15 cellular contexts compared by ENCODE assay signal in genomic region chr10:79222186-79222585, GRCh38.
DNase-seq lines count a peak whose midpoint lies in the region; ATAC-seq and TF ChIP-seq lines count a peak whose summit lies in the region.
"Had no signal": no experiment of that assay in that cellular context is flagged by ENCODE, and none has a peak within 500 bp of the region (broad histone marks: within the 10 kb centered on the region; RNA-seq: fewer than 3 reads in every experiment).

No MANE protein-coding gene starts in this region.

- peaks cover 38 to 70% (median 62%) of the 10 kb centered on the region in 12 donors for H3K4me1 ChIP-seq in heart left ventricle
- H3K4me1 ChIP-seq in suprapubic skin, result peaks cover 44% of the 10 kb centered on the region
- no peaks in the 10 kb centered on the region for H3K4me1 ChIP-seq in CD4-positive, alpha-beta memory T cell (ENCODE audit: insufficient read depth, low read length)

- CTCF ChIA-PET in CD4-positive, alpha-beta memory T cell (lab: Charles Lee; ENCODE audit: partially characterized antibody), result no interaction called here

- POLR2A ChIA-PET in CD4-positive, alpha-beta memory T cell (lab: Charles Lee; ENCODE audit: partially characterized antibody), result no interaction called here

- no peaks in the 10 kb centered on the region for H3K27me3 Mint-ChIP-seq in brain
- peaks cover 3% of the 10 kb centered on the region for H3K27me3 Mint-ChIP-seq in neural crest cell (ENCODE audit: low read depth)
- no peaks in the 10 kb centered on the region for H3K27me3 Mint-ChIP-seq in CD4-positive, alpha-beta memory T cell
- H3K27me3 Mint-ChIP-seq: activated naive CD4-positive, alpha-beta T cell treated with anti-CD3 and anti-CD28 coated beads, Interleukin-2, amount 50 U/mL, for 24 hours had no signal

- H3K9me3 Mint-ChIP-seq in brain (peaks cover 0 to 6% (median 0%) of the 10 kb centered on the region in 5 experiments), neural crest cell (no peaks in the 10 kb centered on the region)
- H3K9me3 Mint-ChIP-seq in CD4-positive, alpha-beta memory T cell, result no peaks in the 10 kb centered on the region
- H3K9me3 Mint-ChIP-seq: activated naive CD4-positive, alpha-beta T cell treated with anti-CD3 and anti-CD28 coated beads, Interleukin-2, amount 50 U/mL, for 24 hours had no signal

- peak in 3 of 5 donors; percentile 45 to 63 (median 60) for DNase-seq in heart left ventricle
- DNase-seq in neural crest cell (ENCODE audit: low read depth, low spot score), result no peak
- no peak for DNase-seq in suprapubic skin (ENCODE audit: low spot score in 2 of 2)
- no peak for DNase-seq in CD4-positive, alpha-beta memory T cell
- no peak for DNase-seq in posterior cingulate gyrus
- DNase-seq in amniotic stem cell (lab: John Stamatoyannopoulos, UW), result no peak
- DNase-seq: activated CD4-positive, CD25-positive, alpha-beta regulatory T cell treated with anti-CD3 and anti-CD28 coated beads, Interleukin-2, amount 50 U/mL, for 72 hours; activated T-cell treated with anti-CD3 and anti-CD28 coated beads for 4 hours; Calu3; cerebellar nuclear complex; NCI-H510A treated with DMSO at 0.1 percent for 48 hours; stimulated activated CD4-positive, alpha-beta T cell treated with anti-CD3 and anti-CD28 coated beads, Interleukin-4, amount 100 ng/mL, for 1 hour had no signal

- WGBS in heart left ventricle, 4 donors, result 31 to 37% (median 34%) methylated on average over 7 of the region's 7 CpGs
- 82% methylated on average over 7 of the region's 7 CpGs for WGBS in suprapubic skin

- no peaks in the 10 kb centered on the region for H3K9me3 ChIP-seq in heart left ventricle
- H3K9me3 ChIP-seq in suprapubic skin, result no peaks in the 10 kb centered on the region
- no peaks in the 10 kb centered on the region for H3K9me3 ChIP-seq in CD4-positive, alpha-beta memory T cell (ENCODE audit: control insufficient read depth in 1 of 2, low read length in 2 of 2)

- TF ChIP-seq POLR2A in heart left ventricle (IDR thresholded peaks at IDR 0.05) (no peak), suprapubic skin (IDR thresholded peaks at IDR 0.05) (no peak)

- TF ChIP-seq EP300 in suprapubic skin (IDR thresholded peaks at IDR 0.05), result no peak

- intact Hi-C loops in heart left ventricle (cut with DNase I) (loop anchor here in 6 of 10 donors (2.0 to 10.0 kb wide), 7 partner anchors 19 to 125 kb away; partner anchors contain the start of gene PPIF (in 1 of the 6)), posterior cingulate gyrus (cut with DNase I) (no loop called here)
- intact Hi-C loops in CD4-positive, alpha-beta memory T cell (cut with micrococcal nuclease), result no loop called here

- H3K27ac Mint-ChIP-seq in brain (peak overlapping the region; percentile 98 to 100 (median 99)), neural crest cell (ENCODE audit: unreplicated experiment) (peak overlapping the region; percentile 76)
- H3K27ac Mint-ChIP-seq in CD4-positive, alpha-beta memory T cell, result no peak overlapping the region
- H3K27ac Mint-ChIP-seq: activated naive CD4-positive, alpha-beta T cell treated with anti-CD3 and anti-CD28 coated beads, Interleukin-2, amount 50 U/mL, for 24 hours had no signal

- H3K36me3 ChIP-seq in heart left ventricle, result peaks cover 0 to 62% (median 24%) of the 10 kb centered on the region in 9 donors
- H3K36me3 ChIP-seq in suprapubic skin, result peaks cover 37% of the 10 kb centered on the region
- H3K36me3 ChIP-seq in CD4-positive, alpha-beta memory T cell (ENCODE audit: insufficient read depth, low read length), result peaks cover 3% of the 10 kb centered on the region

- no peak overlapping the region for H3K4me3 ChIP-seq in heart left ventricle
- no peak overlapping the region for H3K4me3 ChIP-seq in suprapubic skin
- H3K4me3 ChIP-seq in CD4-positive, alpha-beta memory T cell (ENCODE audit: low read length in 2 of 2), result no peak overlapping the region

- H3K27me3 ChIP-seq in heart left ventricle (no peaks in the 10 kb centered on the region), suprapubic skin (no peaks in the 10 kb centered on the region)
- H3K27me3 ChIP-seq in CD4-positive, alpha-beta memory T cell (ENCODE audit: insufficient read depth, low read length), result no peaks in the 10 kb centered on the region

- peak in 2 of 4 donors; percentile 8 to 16 for ATAC-seq in heart left ventricle
- ATAC-seq in GM21717 (IDR thresholded peaks at IDR 0.05; ENCODE audit: unreplicated experiment), result no peak

- TF ChIP-seq CTCF in brain (conservative IDR thresholded peaks at IDR 0.05) (no peak), heart left ventricle (IDR thresholded peaks at IDR 0.05) (no peak), neural crest cell (conservative IDR thresholded peaks at IDR 0.05) (no peak), suprapubic skin (IDR thresholded peaks at IDR 0.05) (no peak)

- H3K36me3 Mint-ChIP-seq in brain (peaks cover 31% of the 10 kb centered on the region), neural crest cell (ENCODE audit: low read depth) (peaks cover 19% of the 10 kb centered on the region)
- peaks cover 18 to 25% of the 10 kb centered on the region in 2 donors for H3K36me3 Mint-ChIP-seq in CD4-positive, alpha-beta memory T cell

- H3K4me1 Mint-ChIP-seq in brain (peaks cover 92% of the 10 kb centered on the region), neural crest cell (peaks cover 57% of the 10 kb centered on the region)
- H3K4me1 Mint-ChIP-seq in CD4-positive, alpha-beta memory T cell, result peaks cover 0 to 5% (median 3%) of the 10 kb centered on the region in 4 donors
- H3K4me1 Mint-ChIP-seq: activated naive CD4-positive, alpha-beta T cell treated with anti-CD3 and anti-CD28 coated beads, Interleukin-2, amount 50 U/mL, for 24 hours had no signal

- H3K4me3 Mint-ChIP-seq in brain (peak overlapping the region in 2 of 5 experiments; percentile 27 to 32), neural crest cell (no peak overlapping the region)
- H3K4me3 Mint-ChIP-seq in CD4-positive, alpha-beta memory T cell, result no peak overlapping the region
- H3K4me3 Mint-ChIP-seq: activated naive CD4-positive, alpha-beta T cell treated with anti-CD3 and anti-CD28 coated beads, Interleukin-2, amount 50 U/mL, for 24 hours had no signal

- H3K27ac ChIP-seq in heart left ventricle, result peak overlapping the region; percentile 48 to 95 (median 90)
- peak overlapping the region; percentile 71 for H3K27ac ChIP-seq in suprapubic skin
- no peak overlapping the region for H3K27ac ChIP-seq in CD4-positive, alpha-beta memory T cell (ENCODE audit: low read depth, low read length)

Comparison
In these comparisons a context has a peak if more than half of its experiments do, and no peak if none do; other contexts are left out.
1. H3K27ac Mint-ChIP-seq: peak in brain (5 of 5) and neural crest cell (single experiment); none in CD4-positive, alpha-beta memory T cell (0 of 7).
2. DNase-seq: peak in heart left ventricle (3 of 5); none in neural crest cell (single experiment), suprapubic skin (0 of 2), CD4-positive, alpha-beta memory T cell (0 of 5), posterior cingulate gyrus (0 of 10) and amniotic stem cell (single experiment).
3. intact Hi-C loops: an anchor here in heart left ventricle (2.0 to 10.0 kb wide); none called in CD4-positive, alpha-beta memory T cell and posterior cingulate gyrus.